ENCODE assay signal across 22 cellular contexts in genomic region chr19:2434721-2435265, GRCh38. TPM values are rescaled to one million over a fixed set of nuclear protein-coding genes. Genes with fewer than 3 reads are reported as not detected.
DNase-seq lines count a peak whose midpoint lies in the region; ATAC-seq and TF ChIP-seq lines count a peak whose summit lies in the region.
"Had no signal": no experiment of that assay in that cellular context is flagged by ENCODE, and none has a peak within 500 bp of the region (broad histone marks: within the 10 kb centered on the region; RNA-seq: fewer than 3 reads in every experiment).

No MANE protein-coding gene starts in this region.

- ATAC-seq in Right ventricle myocardium inferior (no peak), sciatic nerve (no peak)
- ATAC-seq: A549 had no signal

- no peaks in the 10 kb centered on the region for H3K9me3 Mint-ChIP-seq in Caco-2 (ENCODE audit: unreplicated experiment)
- H3K9me3 Mint-ChIP-seq: CD14-positive monocyte; CD4-positive, alpha-beta T cell; CD8-positive, alpha-beta memory T cell had no signal

- H3K4me3 ChIP-seq in Caco-2 (ENCODE audit: low read depth, low read length), result no peak overlapping the region
- H3K4me3 ChIP-seq in HEK293 (ENCODE audit: low read depth, low read length), result no peak overlapping the region
- H3K4me3 ChIP-seq: A549; BLaER1 treated with 17β-estradiol and CSF1 and Interleukin-3, amounts not matched to agents 10 nM and 100 nM had no signal

- peak overlapping the region; percentile 53 for H3K27ac Mint-ChIP-seq in Caco-2 (ENCODE audit: unreplicated experiment)
- H3K27ac Mint-ChIP-seq: CD4-positive, alpha-beta T cell had no signal

- H3K36me3 ChIP-seq in Caco-2 (ENCODE audit: control insufficient read depth, insufficient read depth, low read length), result 0 out of 2 replicates have a peak, but pooled peaks cover 1% of the 10 kb centered on the region
- peaks cover 15 to 80% of the 10 kb centered on the region in 2 experiments; a peak in 2 of 3 replicates for H3K36me3 ChIP-seq in HEK293 (ENCODE audit: control insufficient read depth in 2 of 2, insufficient read depth in 1 of 2, low read length in 2 of 2)

- H3K27me3 ChIP-seq in Caco-2 (replicated peaks; ENCODE audit: control insufficient read depth, insufficient read depth, low read length), result no peaks in the 10 kb centered on the region
- H3K27me3 ChIP-seq: BE2C; BLaER1 treated with 17β-estradiol and CSF1 and Interleukin-3, amounts not matched to agents 10 nM and 100 nM had no signal

- H3K27ac ChIP-seq in HEK293 (ENCODE audit: extremely low read depth, low read depth, low read length), result no peak overlapping the region
- H3K27ac ChIP-seq: A549; BLaER1 treated with 17β-estradiol and CSF1 and Interleukin-3, amounts not matched to agents 10 nM and 100 nM had no signal

- BruUV-seq in Caco-2 (replicated peaks; lab: Mats Ljungman, UMichigan), result no TSS peak

- H3K4me1 ChIP-seq in Caco-2 (no peaks in the 10 kb centered on the region), HEK293 (ENCODE audit: control insufficient read depth, insufficient read depth, low read length) (no peaks in the 10 kb centered on the region)
- H3K4me1 ChIP-seq: A549, BE2C had no signal

- POLR2A ChIA-PET in Caco-2 (lab: Charles Lee) (no interaction called here), HEK293 (lab: Yijun Ruan, JAX) (interaction anchor here (0.9 kb wide), 1 partner anchor 42 kb away, joined by 3 read pairs; no protein-coding TSS in a partner anchor)

- DNase-seq in Right ventricle myocardium inferior (ENCODE audit: missing footprints) (peak; percentile 43), cardiac septum (ENCODE audit: low spot score) (no peak), Caco-2 (no peak), sciatic nerve (ENCODE audit: low spot score) (peak; percentile 50), NCI-H510A (lab: John Stamatoyannopoulos, UW) (no peak), cerebellar nuclear complex (lab: John Stamatoyannopoulos, UW) (no peak)
- DNase-seq: 8988T; ACHN; AML-193; BE2C; Calu3; CD4-positive, alpha-beta T cell; CD8-positive, alpha-beta memory T cell; DMS53; DMS79 treated with DMSO at 0.1 percent for 48 hours; GF-D8; GOT3; HCEC 1CT had no signal

- H3K9me3 ChIP-seq in Caco-2 (no peaks in the 10 kb centered on the region), HEK293 (ENCODE audit: control insufficient read depth, insufficient read depth, low read depth, low read length) (no peaks in the 10 kb centered on the region)
- H3K9me3 ChIP-seq: A549; BE2C; BLaER1 treated with 17β-estradiol and CSF1 and Interleukin-3, amounts not matched to agents 10 nM and 100 nM had no signal

- H3K4me3 Mint-ChIP-seq in Caco-2 (ENCODE audit: unreplicated experiment), result no peak overlapping the region
- H3K4me3 Mint-ChIP-seq: CD14-positive monocyte; CD4-positive, alpha-beta T cell; CD8-positive, alpha-beta memory T cell had no signal

- intact Hi-C loops in Right ventricle myocardium inferior (cut with DNase I) (no loop called here), cardiac septum (cut with DNase I) (no loop called here), Caco-2 (cut with micrococcal nuclease; ENCODE audit: unreplicated experiment) (no loop called here), sciatic nerve (cut with DNase I) (no loop called here)

- H3K36me3 Mint-ChIP-seq in Caco-2 (ENCODE audit: insufficient read depth, unreplicated experiment), result peaks cover 59% of the 10 kb centered on the region

- TF ChIP-seq CTCF in Caco-2 (IDR thresholded peaks at IDR 0.05; ENCODE audit: insufficient read depth in 1 of 2, low read depth in 1 of 2, low read length in 1 of 2, severe bottlenecking in 1 of 2, unreplicated experiment in 1 of 2) (no peak), HEK293 (tag by site-specific recombination; IDR thresholded peaks at IDR 0.05) (no peak)

- CTCF ChIA-PET in Caco-2 (lab: Charles Lee) (no interaction called here), HEK293 (lab: Yijun Ruan, JAX) (no interaction called here)

- H3K4me1 Mint-ChIP-seq in Caco-2 (ENCODE audit: low read depth, unreplicated experiment), result no peaks in the 10 kb centered on the region
- H3K4me1 Mint-ChIP-seq: CD14-positive monocyte; CD8-positive, alpha-beta memory T cell had no signal

- H3K27me3 Mint-ChIP-seq in Caco-2 (ENCODE audit: insufficient read depth, unreplicated experiment), result no peaks in the 10 kb centered on the region
- H3K27me3 Mint-ChIP-seq: CD4-positive, alpha-beta T cell had no signal

TF ChIP-seq in HEK293, 187 proteins besides CTCF, POLR2A, EP300 and RAD21:
- TF ChIP-seq ZNF248 (tag by site-specific recombination; IDR thresholded peaks at IDR 0.05) (no peak), KLF8 (tag by site-specific recombination; IDR thresholded peaks at IDR 0.05) (peak; percentile 53), BCL11B (tag by site-specific recombination; IDR thresholded peaks at IDR 0.05; ENCODE audit: low read depth) (no peak), ZNF10 (tag by site-specific recombination; IDR thresholded peaks at IDR 0.05) (no peak)

RNA-seq across cellular contexts. Expression of gene TIMM13, which starts 7.4 kb away (rescaled TPM):
- total RNA-seq in Right ventricle myocardium inferior, result 86.9 TPM
- total RNA-seq in cardiac septum, result 57.3 TPM
- total RNA-seq in Caco-2 (2022), result 200 and 217 TPM in 2 replicates
- total RNA-seq in sciatic nerve, result 37.3 TPM

RNA-seq across cellular contexts. Expression of gene LMNB2, which starts 22.0 kb away (rescaled TPM):
- total RNA-seq in Right ventricle myocardium inferior (19.2 TPM), cardiac septum (13.2 TPM), Caco-2 (2022) (128 and 130 TPM in 2 replicates), sciatic nerve (16.3 TPM)

RNA-seq across cellular contexts. Expression of gene GADD45B, which starts 41.1 kb away (rescaled TPM):
- 39.8 TPM for total RNA-seq in Right ventricle myocardium inferior
- total RNA-seq in cardiac septum, result 54.4 TPM
- total RNA-seq in Caco-2 (2022), result 20.2 and 23.8 TPM in 2 replicates
- 136 TPM for total RNA-seq in sciatic nerve

Comparison
In these comparisons a context has a peak if more than half of its experiments do, and no peak if none do; other contexts are left out.
1. DNase-seq: peak in Right ventricle myocardium inferior (single experiment) and sciatic nerve (single experiment); none in cardiac septum (single experiment), Caco-2 (0 of 2), NCI-H510A (single experiment) and cerebellar nuclear complex (0 of 2).